18 cellular contexts compared by ENCODE assay signal in genomic region chr2:224843141-224843540, GRCh38.
DNase-seq lines count a peak whose midpoint lies in the region; ATAC-seq, FAIRE-seq and TF ChIP-seq lines count a peak whose summit lies in the region.
"Had no signal": no experiment of that assay in that cellular context is flagged by ENCODE, and none has a peak within 500 bp of the region (broad histone marks: within the 10 kb centered on the region; RNA-seq: fewer than 3 reads in every experiment).

No MANE protein-coding gene starts in this region.

- H3K36me3 Mint-ChIP-seq in activated T-cell treated with anti-CD3 and anti-CD28 coated beads, Interleukin-2, amount 50 U/mL, for 72 hours (ENCODE audit: insufficient read depth in 2 of 2), result peaks cover 40 to 67% of the 10 kb centered on the region in 2 donors

- H3K4me3 ChIP-seq in bronchial epithelial cell (ENCODE audit: low read depth, low read length), result no peak overlapping the region
- H3K4me3 ChIP-seq: cardiac muscle cell, ovary, smooth muscle cell had no signal

- peak overlapping the region; percentile 26 for H3K27ac Mint-ChIP-seq in activated T-cell treated with anti-CD3 and anti-CD28 coated beads, Interleukin-2, amount 50 U/mL, for 72 hours

- H3K36me3 ChIP-seq in bronchial epithelial cell (ENCODE audit: control insufficient read depth, insufficient read depth, low read length), result no peaks in the 10 kb centered on the region
- H3K36me3 ChIP-seq: cardiac muscle cell, ovary had no signal

- H3K27me3 ChIP-seq in bronchial epithelial cell (ENCODE audit: control insufficient read depth, insufficient read depth, low read length), result no peaks in the 10 kb centered on the region
- H3K27me3 ChIP-seq: cardiac muscle cell, ovary had no signal

- TF ChIP-seq CTCF in bronchial epithelial cell (IDR thresholded peaks at IDR 0.05; ENCODE audit: insufficient read depth, low read length, severe bottlenecking), result no peak

- no peak for FAIRE-seq in bronchial epithelial cell (lab: Jason Lieb, UNC)

- DNase-seq in activated T-cell treated with anti-CD3 and anti-CD28 coated beads, Interleukin-2, amount 50 U/mL, for 72 hours, result no peak
- no peak for DNase-seq in activated T-cell treated with anti-CD3 and anti-CD28 coated beads, Interleukin-2, amount 50 U/mL, for 1 hour
- DNase-seq in M059J (ENCODE audit: low read depth) (peak; percentile 47), bronchial epithelial cell (ENCODE audit: low read depth) (peak; percentile 57), renal cortical epithelial cell (ENCODE audit: low read depth) (peak; percentile 52), ecto neural progenitor cell (ENCODE audit: low spot score) (no peak), CD1c-positive myeloid dendritic cell (ENCODE audit: extremely low spot score) (no peak)
- DNase-seq: activated CD4-positive, alpha-beta T cell treated with anti-CD3 and anti-CD28 coated beads for 1 hour; Calu3; effector memory CD4-positive, alpha-beta T cell; NCI-H1092 treated with DMSO at 0.1 percent for 48 hours; ovary; stimulated activated naive CD4-positive, alpha-beta T cell treated with Interleukin-2 at 50 U/mL for 16 hours had no signal

- no peaks in the 10 kb centered on the region for H3K27me3 Mint-ChIP-seq in activated T-cell treated with anti-CD3 and anti-CD28 coated beads, Interleukin-2, amount 50 U/mL, for 72 hours (ENCODE audit: low read depth)

- peaks cover 1 to 5% of the 10 kb centered on the region in 2 donors for H3K9me3 Mint-ChIP-seq in activated T-cell treated with anti-CD3 and anti-CD28 coated beads, Interleukin-2, amount 50 U/mL, for 72 hours

- peak; percentile 5 to 21 for ATAC-seq in activated T-cell treated with anti-CD3 and anti-CD28 coated beads, Interleukin-2, amount 50 U/mL, for 72 hours (replicated peaks in 1 of 2)
- ATAC-seq in HG03457 (IDR thresholded peaks at IDR 0.05; ENCODE audit: unreplicated experiment), result no peak
- ATAC-seq: HCT116, left lobe of liver had no signal

- no peaks in the 10 kb centered on the region for H3K4me1 Mint-ChIP-seq in activated T-cell treated with anti-CD3 and anti-CD28 coated beads, Interleukin-2, amount 50 U/mL, for 72 hours (ENCODE audit: low read depth)

- no peak overlapping the region for H3K4me3 Mint-ChIP-seq in activated T-cell treated with anti-CD3 and anti-CD28 coated beads, Interleukin-2, amount 50 U/mL, for 72 hours

Comparison
In these comparisons a context has a peak if more than half of its experiments do, and no peak if none do; other contexts are left out.
1. DNase-seq: peak in M059J (single experiment), bronchial epithelial cell (single experiment) and renal cortical epithelial cell (single experiment); none in activated T-cell treated with anti-CD3 and anti-CD28 coated beads, Interleukin-2, amount 50 U/mL, for 72 hours (0 of 2), activated T-cell treated with anti-CD3 and anti-CD28 coated beads, Interleukin-2, amount 50 U/mL, for 1 hour (single experiment), ecto neural progenitor cell (single experiment) and CD1c-positive myeloid dendritic cell (single experiment).